ENCODE assay signal across 17 cellular contexts in the genomic region with DNA sequence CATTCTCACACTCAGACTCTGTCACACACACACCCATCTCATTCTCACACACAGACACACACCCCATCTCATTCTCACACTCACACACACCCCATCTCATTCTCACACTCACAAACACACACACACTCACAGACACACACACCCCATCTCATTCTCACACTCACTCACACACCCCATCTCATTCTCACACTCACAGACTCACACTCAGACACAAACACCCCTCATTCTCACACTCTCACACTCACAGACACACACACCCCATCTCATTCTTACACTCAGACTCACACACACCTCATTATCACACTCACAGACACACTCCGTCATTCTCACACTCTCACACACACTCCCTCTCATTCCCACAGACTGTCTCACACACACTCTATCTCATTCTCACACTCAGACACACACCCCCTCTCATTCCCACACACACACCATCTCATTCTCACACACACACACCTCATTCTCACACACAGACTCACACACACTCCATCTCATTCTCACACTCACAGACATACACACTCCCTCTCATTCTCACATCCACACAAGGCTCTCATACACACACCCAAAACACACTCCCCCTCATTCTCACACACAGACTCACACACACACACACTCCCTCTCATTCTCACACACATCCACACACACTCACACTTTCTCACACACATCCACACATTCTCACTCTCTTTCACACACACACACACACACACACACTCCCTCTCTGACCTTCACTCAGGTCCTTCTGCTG. TPM values are rescaled to one million over a fixed set of nuclear protein-coding genes. Genes with fewer than 3 reads are reported as not detected.
DNase-seq lines count a peak whose midpoint lies in the region; ATAC-seq and TF ChIP-seq lines count a peak whose summit lies in the region.
"Had no signal": no experiment of that assay in that cellular context is flagged by ENCODE, and none has a peak within 500 bp of the region (broad histone marks: within the 10 kb centered on the region; RNA-seq: fewer than 3 reads in every experiment).

No MANE protein-coding gene starts in this region.

- H3K4me1 ChIP-seq in HUES6 (ENCODE audit: control insufficient read depth, insufficient read depth, low read length) (peaks cover 6% of the 10 kb centered on the region), liver (ENCODE audit: control insufficient read depth in 4 of 4, insufficient read depth in 4 of 4, low read length in 3 of 4) (peaks cover 5 to 52% (median 30%) of the 10 kb centered on the region in 4 donors), smooth muscle cell (ENCODE audit: low read depth) (no peaks in the 10 kb centered on the region)

- H3K27ac Mint-ChIP-seq in activated CD4-positive, alpha-beta T cell treated with anti-CD3 and anti-CD28 coated beads, Interleukin-2, amount 10 ng/mL, durations not matched to agents 24 days and 14 days: no peak overlapping the region
- H3K27ac Mint-ChIP-seq in activated CD8-positive, alpha-beta T cell treated with anti-CD3 and anti-CD28 coated beads for 36 hours: no peak overlapping the region

- H3K4me3 ChIP-seq in HUES6 (ENCODE audit: low read depth, low read length) (peak overlapping the region; percentile 68), liver (ENCODE audit: low read depth in 1 of 3, low read length in 3 of 3) (peak overlapping the region in 2 of 3 donors; percentile 54 to 81), smooth muscle cell (peak overlapping the region; percentile 59)

- DNase-seq in dermis blood vessel endothelial cell (peak; percentile 13), smooth muscle cell (lab: John Stamatoyannopoulos, UW; ENCODE audit: unreplicated experiment) (no peak)
- DNase-seq in activated CD4-positive, alpha-beta T cell treated with anti-CD3 and anti-CD28 coated beads, Interleukin-2, amount 10 ng/mL, durations not matched to agents 24 days and 14 days: no peak
- no peak for DNase-seq in activated CD8-positive, alpha-beta T cell treated with anti-CD3 and anti-CD28 coated beads for 36 hours
- DNase-seq: KG1, NCI-H1092, NCI-H1694, NCI-H2107, NCI-H345, NCI-H526 treated with DMSO at 0.1 percent for 48 hours, PC-9 had no signal

- POLR2A ChIA-PET in activated CD8-positive, alpha-beta T cell treated with anti-CD3 and anti-CD28 coated beads for 36 hours (lab: Charles Lee): interaction anchor here (2.4 kb wide), 1 partner anchor 131 kb away, joined by 8 read pairs; no protein-coding TSS in a partner anchor

- no peak for TF ChIP-seq CTCF in liver (IDR thresholded peaks at IDR 0.05; ENCODE audit: low read depth, low read length, missing input control)
- no peak for TF ChIP-seq CTCF in smooth muscle cell (IDR thresholded peaks at IDR 0.05; ENCODE audit: borderline replicate concordance, insufficient read depth, poor library complexity, severe bottlenecking)
- TF ChIP-seq CTCF in activated CD8-positive, alpha-beta T cell treated with anti-CD3 and anti-CD28 coated beads for 36 hours (IDR thresholded peaks at IDR 0.05): no peak

- H4K20me1 ChIP-seq in smooth muscle cell (ENCODE audit: low read depth): no peaks in the 10 kb centered on the region
- H4K20me1 ChIP-seq: BLaER1 treated with 17β-estradiol and CSF1 and Interleukin-3, amounts not matched to agents 10 nM and 100 nM had no signal

- H3K27me3 Mint-ChIP-seq in activated CD4-positive, alpha-beta T cell treated with anti-CD3 and anti-CD28 coated beads, Interleukin-2, amount 10 ng/mL, durations not matched to agents 24 days and 14 days: peaks cover 15% of the 10 kb centered on the region
- peaks cover 12% of the 10 kb centered on the region for H3K27me3 Mint-ChIP-seq in activated CD8-positive, alpha-beta T cell treated with anti-CD3 and anti-CD28 coated beads for 36 hours

- H3K27ac ChIP-seq in HUES6 (ENCODE audit: low read depth, low read length): no peak overlapping the region
- peak overlapping the region in 1 of 2 donors; percentile 48 for H3K27ac ChIP-seq in liver (ENCODE audit: low read depth in 1 of 2, low read length in 2 of 2)
- H3K27ac ChIP-seq in smooth muscle cell (ENCODE audit: low read depth): no peak overlapping the region
- H3K27ac ChIP-seq: BLaER1 treated with 17β-estradiol and CSF1 and Interleukin-3, amounts not matched to agents 10 nM and 100 nM; PC-9; SK-N-MC had no signal

- no peaks in the 10 kb centered on the region for H3K79me2 ChIP-seq in smooth muscle cell (ENCODE audit: low read depth)

- no peak overlapping the region for H2AFZ ChIP-seq in smooth muscle cell (ENCODE audit: low read depth)

- intact Hi-C loops in activated CD4-positive, alpha-beta T cell treated with anti-CD3 and anti-CD28 coated beads, Interleukin-2, amount 10 ng/mL, durations not matched to agents 24 days and 14 days (cut with micrococcal nuclease): loop anchor here (2.0 kb wide), 1 partner anchor 129 kb away; no protein-coding TSS in a partner anchor
- intact Hi-C loops in activated CD8-positive, alpha-beta T cell treated with anti-CD3 and anti-CD28 coated beads for 36 hours (cut with micrococcal nuclease): no loop called here

- H3K4me1 Mint-ChIP-seq in activated CD4-positive, alpha-beta T cell treated with anti-CD3 and anti-CD28 coated beads, Interleukin-2, amount 10 ng/mL, durations not matched to agents 24 days and 14 days: peaks cover 10% of the 10 kb centered on the region
- H3K4me1 Mint-ChIP-seq in activated CD8-positive, alpha-beta T cell treated with anti-CD3 and anti-CD28 coated beads for 36 hours (ENCODE audit: low read depth): peaks cover 12% of the 10 kb centered on the region

- no peaks in the 10 kb centered on the region for H3K36me3 Mint-ChIP-seq in activated CD4-positive, alpha-beta T cell treated with anti-CD3 and anti-CD28 coated beads, Interleukin-2, amount 10 ng/mL, durations not matched to agents 24 days and 14 days (ENCODE audit: low read depth)
- H3K36me3 Mint-ChIP-seq in activated CD8-positive, alpha-beta T cell treated with anti-CD3 and anti-CD28 coated beads for 36 hours (ENCODE audit: low read depth): no peaks in the 10 kb centered on the region

- H3K27me3 ChIP-seq in HUES6 (ENCODE audit: control insufficient read depth, insufficient read depth, low read length): peaks cover 35% of the 10 kb centered on the region
- H3K27me3 ChIP-seq in liver (ENCODE audit: control insufficient read depth in 4 of 4, insufficient read depth in 4 of 4, low read length in 3 of 4): no peaks in the 10 kb centered on the region
- H3K27me3 ChIP-seq in smooth muscle cell (ENCODE audit: low read depth): no peaks in the 10 kb centered on the region

- H3K9me3 ChIP-seq in HUES6 (ENCODE audit: control insufficient read depth, insufficient read depth, low read depth, low read length): no peaks in the 10 kb centered on the region
- H3K9me3 ChIP-seq in liver (ENCODE audit: control insufficient read depth in 4 of 4, low read length in 3 of 4): no peaks in the 10 kb centered on the region
- H3K9me3 ChIP-seq in smooth muscle cell (replicated peaks; ENCODE audit: low read depth): no peaks in the 10 kb centered on the region

- H3F3A ChIP-seq in smooth muscle cell (ENCODE audit: low read depth): no peaks in the 10 kb centered on the region

- no peaks in the 10 kb centered on the region for H3K9me3 Mint-ChIP-seq in activated CD4-positive, alpha-beta T cell treated with anti-CD3 and anti-CD28 coated beads, Interleukin-2, amount 10 ng/mL, durations not matched to agents 24 days and 14 days
- no peaks in the 10 kb centered on the region for H3K9me3 Mint-ChIP-seq in activated CD8-positive, alpha-beta T cell treated with anti-CD3 and anti-CD28 coated beads for 36 hours

- H3K9ac ChIP-seq in HUES6 (ENCODE audit: low read length) (peak overlapping the region; percentile 34), liver (ENCODE audit: low read depth in 1 of 2, low read length in 2 of 2) (peak overlapping the region in 1 of 2 donors; percentile 57), smooth muscle cell (ENCODE audit: low read depth) (no peak overlapping the region)

- CTCF ChIA-PET in activated CD8-positive, alpha-beta T cell treated with anti-CD3 and anti-CD28 coated beads for 36 hours (lab: Charles Lee): interaction anchor here (0.9 to 3.3 kb wide), 8 partner anchors 10 to 155 kb away, joined by 3 to 50 read pairs (median 8); a partner anchor contains a TSS

- 90% methylated on average over 1 of the region's 1 CpG for WGBS in liver
- WGBS in smooth muscle cell (ENCODE audit: low lambda C conversion rate): 71% methylated on average over 1 of the region's 1 CpG

- H3K36me3 ChIP-seq in HUES6 (ENCODE audit: control insufficient read depth, insufficient read depth, low read length): no peaks in the 10 kb centered on the region
- H3K36me3 ChIP-seq in liver (ENCODE audit: control insufficient read depth in 4 of 4, insufficient read depth in 3 of 4, low read depth in 1 of 4, low read length in 3 of 4): peaks cover 0 to 14% (median 0%) of the 10 kb centered on the region in 4 donors
- H3K36me3 ChIP-seq in smooth muscle cell (ENCODE audit: low read depth): no peaks in the 10 kb centered on the region
- H3K36me3 ChIP-seq: BLaER1 treated with 17β-estradiol and CSF1 and Interleukin-3, amounts not matched to agents 10 nM and 100 nM had no signal

- no peak for ATAC-seq in activated CD8-positive, alpha-beta T cell treated with anti-CD3 and anti-CD28 coated beads for 36 hours
- no peak for ATAC-seq in HG02885 (IDR thresholded peaks at IDR 0.05; ENCODE audit: poor library complexity, unreplicated experiment)

- TF ChIP-seq RAD21 in liver (IDR thresholded peaks at IDR 0.05): no peak

- H3K4me2 ChIP-seq in smooth muscle cell: peak overlapping the region; percentile 90

- H3K4me3 Mint-ChIP-seq in activated CD4-positive, alpha-beta T cell treated with anti-CD3 and anti-CD28 coated beads, Interleukin-2, amount 10 ng/mL, durations not matched to agents 24 days and 14 days: no peak overlapping the region
- no peak overlapping the region for H3K4me3 Mint-ChIP-seq in activated CD8-positive, alpha-beta T cell treated with anti-CD3 and anti-CD28 coated beads for 36 hours

RNA-seq across cellular contexts. Expression of a gene that starts 2.9 kb away (rescaled TPM):
- total RNA-seq in dermis blood vessel endothelial cell (9.5 and 18.2 TPM in 2 replicates), liver (100 to 1,000 TPM; 127 to 401 TPM), smooth muscle cell (1.2 and 3.6 TPM in 2 replicates)
- polyA plus RNA-seq in liver (100 to 1,000 TPM; 541 to 728 TPM), smooth muscle cell (4.2 and 11.0 TPM in 2 replicates)
- total RNA-seq in activated CD4-positive, alpha-beta T cell treated with anti-CD3 and anti-CD28 coated beads, Interleukin-2, amount 10 ng/mL, durations not matched to agents 24 days and 14 days: 1.8 and 1.9 TPM in 2 replicates
- total RNA-seq in activated CD8-positive, alpha-beta T cell treated with anti-CD3 and anti-CD28 coated beads for 36 hours: 1 to 10 TPM; 2.6 to 3.9 TPM
- total RNA-seq: M059J had no signal

RNA-seq across cellular contexts. Expression of a gene that starts 43.4 kb away (rescaled TPM):
- total RNA-seq in dermis blood vessel endothelial cell (13.4 and 21.5 TPM in 2 replicates), liver (1 to 10 TPM; 2.1 to 5.7 TPM), smooth muscle cell (9.4 and 12.3 TPM in 2 replicates)
- polyA plus RNA-seq in liver (1 to 10 TPM in 1 of 2 donors, under 1 TPM in 1; 0.40 to 1.6 TPM), smooth muscle cell (2.3 and 4.2 TPM in 2 replicates)
- total RNA-seq in activated CD4-positive, alpha-beta T cell treated with anti-CD3 and anti-CD28 coated beads, Interleukin-2, amount 10 ng/mL, durations not matched to agents 24 days and 14 days: 12.4 and 14.0 TPM in 2 replicates
- total RNA-seq in activated CD8-positive, alpha-beta T cell treated with anti-CD3 and anti-CD28 coated beads for 36 hours: 1 to 10 TPM; 9.5 to 9.7 TPM

RNA-seq across cellular contexts. Expression of a gene that starts 43.5 kb away (rescaled TPM):
- total RNA-seq in dermis blood vessel endothelial cell (196 and 385 TPM in 2 replicates), liver (1,000 to 10,000 TPM in 1 of 2 donors, 100 to 1,000 TPM in 1; 185 to 1,110 TPM), smooth muscle cell (136 and 185 TPM in 2 replicates)
- polyA plus RNA-seq in liver (1,000 to 10,000 TPM; 1,107 to 1,301 TPM), smooth muscle cell (331 and 541 TPM in 2 replicates)
- 244 and 267 TPM in 2 replicates for total RNA-seq in activated CD4-positive, alpha-beta T cell treated with anti-CD3 and anti-CD28 coated beads, Interleukin-2, amount 10 ng/mL, durations not matched to agents 24 days and 14 days
- 100 to 1,000 TPM; 288 to 291 TPM for total RNA-seq in activated CD8-positive, alpha-beta T cell treated with anti-CD3 and anti-CD28 coated beads for 36 hours

RNA-seq across cellular contexts. Expression of a gene that starts 58.0 kb away (rescaled TPM):
- total RNA-seq in dermis blood vessel endothelial cell (32.8 and 45.7 TPM in 2 replicates), liver (10 to 100 TPM; 16.7 to 24.5 TPM), smooth muscle cell (26.1 and 31.8 TPM in 2 replicates)
- polyA plus RNA-seq in liver (1 to 10 TPM; 3.4 to 5.9 TPM), smooth muscle cell (46.7 and 49.6 TPM in 2 replicates)
- total RNA-seq in activated CD4-positive, alpha-beta T cell treated with anti-CD3 and anti-CD28 coated beads, Interleukin-2, amount 10 ng/mL, durations not matched to agents 24 days and 14 days: 71.1 and 77.7 TPM in 2 replicates
- total RNA-seq in activated CD8-positive, alpha-beta T cell treated with anti-CD3 and anti-CD28 coated beads for 36 hours: 10 to 100 TPM; 50.0 to 53.6 TPM
